In the genomic region with DNA sequence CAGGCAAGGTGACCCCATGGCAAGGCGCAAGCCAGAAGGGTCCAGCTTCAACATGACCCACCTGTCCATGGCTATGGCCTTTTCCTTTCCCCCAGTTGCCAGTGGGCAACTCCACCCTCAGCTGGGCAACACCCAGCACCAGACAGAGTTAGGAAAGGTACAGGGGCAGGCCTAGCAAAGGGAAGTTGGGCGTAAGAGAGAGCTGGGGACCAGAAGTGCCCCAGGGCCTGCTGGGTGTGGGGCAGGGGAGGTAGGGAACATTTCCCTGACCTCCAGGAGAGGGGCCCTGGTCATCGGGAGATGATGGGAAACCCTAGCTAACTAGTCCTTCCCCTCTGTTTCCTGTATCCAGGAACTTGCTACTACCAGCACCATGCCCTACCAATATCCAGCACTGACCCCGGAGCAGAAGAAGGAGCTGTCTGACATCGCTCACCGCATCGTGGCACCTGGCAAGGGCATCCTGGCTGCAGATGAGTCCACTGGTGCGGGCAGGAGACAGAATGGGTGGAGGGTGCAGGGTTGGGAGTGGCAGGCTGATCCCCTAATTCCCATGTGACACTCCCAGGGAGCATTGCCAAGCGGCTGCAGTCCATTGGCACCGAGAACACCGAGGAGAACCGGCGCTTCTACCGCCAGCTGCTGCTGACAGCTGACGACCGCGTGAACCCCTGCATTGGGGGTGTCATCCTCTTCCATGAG, we compare ENCODE assay signal across 6 cellular contexts. TPM values are rescaled to one million over a fixed set of nuclear protein-coding genes. Genes with fewer than 3 reads are reported as not detected.
DNase-seq lines count a peak whose midpoint lies in the region; FAIRE-seq and TF ChIP-seq lines count a peak whose summit lies in the region.

No MANE protein-coding gene starts in this region.

- peaks cover 65% of the 10 kb centered on the region for H3K79me2 ChIP-seq in neural progenitor cell (ENCODE audit: low read depth)

- no peaks in the 10 kb centered on the region for H3K9me3 Mint-ChIP-seq in neural progenitor cell

- peaks cover 27% of the 10 kb centered on the region for H3K4me1 ChIP-seq in neural progenitor cell

- peak overlapping the region; percentile 96 for H3K4me3 Mint-ChIP-seq in neural progenitor cell

- peak overlapping the region; percentile 64 for H3K9ac ChIP-seq in neural progenitor cell

- H3K36me3 ChIP-seq in bronchial epithelial cell (ENCODE audit: control insufficient read depth, insufficient read depth, low read length), result peaks cover 41% of the 10 kb centered on the region
- H3K36me3 ChIP-seq in neural progenitor cell, result peaks cover 13% of the 10 kb centered on the region

- H3K4me3 ChIP-seq in HFF-Myc (replicated peaks; ENCODE audit: low read depth, low read length) (peak overlapping the region; percentile 96), bronchial epithelial cell (ENCODE audit: low read depth, low read length) (peak overlapping the region; percentile 97), neural progenitor cell (peak overlapping the region; percentile 92)

- H4K20me1 ChIP-seq in neural progenitor cell (ENCODE audit: low read depth), result peaks cover 54% of the 10 kb centered on the region

- TF ChIP-seq CTCF in HFF-Myc (IDR thresholded peaks at IDR 0.05; ENCODE audit: low read depth, low read length, missing control alignments) (no peak), bronchial epithelial cell (IDR thresholded peaks at IDR 0.05; ENCODE audit: insufficient read depth, low read length, severe bottlenecking) (no peak), neural progenitor cell (IDR thresholded peaks at IDR 0.05) (no peak)

- DNase-seq in HFF-Myc (ENCODE audit: extremely low read depth, low read depth), result no peak
- no peak for DNase-seq in bronchial epithelial cell (ENCODE audit: low read depth)
- DNase-seq in neural progenitor cell (ENCODE audit: low spot score), result no peak
- DNase-seq in NCI-H2029 (lab: John Stamatoyannopoulos, UW), result no peak
- no peak for DNase-seq in COLO668 (lab: John Stamatoyannopoulos, UW; ENCODE audit: unreplicated experiment)
- no peak for DNase-seq in activated CD4-positive, alpha-beta T cell treated with anti-CD3 and anti-CD28 coated beads for 48 hours

- no peak for FAIRE-seq in bronchial epithelial cell (lab: Jason Lieb, UNC)

- H3K27me3 Mint-ChIP-seq in neural progenitor cell (ENCODE audit: insufficient read depth, low read depth), result peaks cover 4% of the 10 kb centered on the region

- peaks cover 64% of the 10 kb centered on the region for H3F3A ChIP-seq in neural progenitor cell (ENCODE audit: low read depth)

- H3K27ac ChIP-seq in neural progenitor cell, result no peak overlapping the region

- H3K4me2 ChIP-seq in neural progenitor cell, result peak overlapping the region; percentile 86

- no peaks in the 10 kb centered on the region for H3K9me3 ChIP-seq in neural progenitor cell (ENCODE audit: low read depth)

- no peak overlapping the region for H3K27ac Mint-ChIP-seq in neural progenitor cell

- H3K4me1 Mint-ChIP-seq in neural progenitor cell, result peaks cover 43% of the 10 kb centered on the region

- H3K36me3 Mint-ChIP-seq in neural progenitor cell, result peaks cover 34% of the 10 kb centered on the region

- H2AFZ ChIP-seq in neural progenitor cell (replicated peaks), result no peak overlapping the region

- H3K27me3 ChIP-seq in bronchial epithelial cell (ENCODE audit: control insufficient read depth, insufficient read depth, low read length), result no peaks in the 10 kb centered on the region
- H3K27me3 ChIP-seq in neural progenitor cell, result no peaks in the 10 kb centered on the region

RNA-seq across cellular contexts. Expression of a gene that starts 1.5 kb away (rescaled TPM):
- total RNA-seq in bronchial epithelial cell (496 and 527 TPM in 2 replicates), neural progenitor cell (ENCODE audit: low replicate concordance) (469 and 981 TPM in 2 replicates)

RNA-seq across cellular contexts. Expression of a gene that starts 8.8 kb away (rescaled TPM):
- 249 and 310 TPM in 2 replicates for total RNA-seq in bronchial epithelial cell
- total RNA-seq in neural progenitor cell (ENCODE audit: low replicate concordance), result 93.3 and 166 TPM in 2 replicates

RNA-seq across cellular contexts. Expression of a gene that starts 24.7 kb away (rescaled TPM):
- total RNA-seq in bronchial epithelial cell (0.26 and 0.90 TPM in 2 replicates), neural progenitor cell (ENCODE audit: low replicate concordance) (0.39 and 2.8 TPM in 2 replicates)

RNA-seq across cellular contexts. Expression of a gene that starts 29.0 kb away (rescaled TPM):
- total RNA-seq in bronchial epithelial cell, result 3.7 and 7.4 TPM in 2 replicates
- 6.8 and 30.7 TPM in 2 replicates for total RNA-seq in neural progenitor cell (ENCODE audit: low replicate concordance)

RNA-seq across cellular contexts. Expression of a gene that starts 36.0 kb away (rescaled TPM):
- total RNA-seq in bronchial epithelial cell (not detected in 2 replicates), neural progenitor cell (ENCODE audit: low replicate concordance) (2.4 and 9.0 TPM in 2 replicates)
